Comparison of ENCODE assay signal across 8 cellular contexts in the genomic region with DNA sequence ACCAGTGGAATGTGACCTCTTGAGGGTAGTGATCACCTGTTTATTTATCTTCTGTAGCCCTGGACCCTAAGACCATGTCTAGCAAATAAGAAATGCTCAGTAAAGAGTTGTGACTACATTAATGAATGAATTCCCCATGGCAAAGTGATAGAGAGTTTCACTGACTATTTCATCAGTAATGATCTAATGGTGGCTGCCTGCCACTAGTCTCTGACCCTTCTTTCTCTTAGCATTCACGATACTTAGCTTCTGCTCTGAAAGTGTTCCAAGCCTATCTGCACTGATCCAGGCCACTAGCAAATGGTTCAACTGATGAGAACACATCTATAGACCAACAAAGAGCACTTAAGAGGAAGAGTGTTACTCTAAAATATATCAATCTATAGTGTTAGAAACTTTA. TPM values are rescaled to one million over a fixed set of nuclear protein-coding genes. Genes with fewer than 3 reads are reported as not detected.
"Had no signal": no experiment of that assay in that cellular context is flagged by ENCODE, and none has a peak within 500 bp of the region (broad histone marks: within the 10 kb centered on the region; RNA-seq: fewer than 3 reads in every experiment).

No MANE protein-coding gene starts in this region.

- H3K4me3 ChIP-seq: K562 had no signal

- H3K27ac Mint-ChIP-seq: IgD-negative memory B cell had no signal

- ATAC-seq: HepG2, K562 had no signal

- DNase-seq: IMR-90, KBM-7, KG1 had no signal

- H3K27me3 Mint-ChIP-seq: IgD-negative memory B cell had no signal

- H3K4me3 Mint-ChIP-seq: IgD-negative memory B cell had no signal

- H3K27ac ChIP-seq: HL-60 had no signal

RNA-seq across cellular contexts. Expression of gene RASGEF1B, which starts 50.0 kb away (rescaled TPM):
- total RNA-seq: HT1080 had no signal
